ENCODE assay signal across 22 cellular contexts in genomic region chr9:109040571-109040970, GRCh38.
"Had no signal": no experiment of that assay in that cellular context is flagged by ENCODE, and none has a peak within 500 bp of the region (broad histone marks: within the 10 kb centered on the region; RNA-seq: fewer than 3 reads in every experiment).

No MANE protein-coding gene starts in this region.

- FAIRE-seq: colon, endothelial cell of umbilical vein, frontal cortex, islet of Langerhans, keratinocyte had no signal

- H3K4me3 ChIP-seq: coronary artery, dorsolateral prefrontal cortex, esophagus muscularis mucosa, gastroesophageal sphincter, heart left ventricle, left lung, lower lobe of right lung had no signal

- ATAC-seq: foreskin keratinocyte; gastroesophageal sphincter; heart left ventricle; left cardiac atrium; left lung; left ventricle myocardium superior; lower lobe of right lung; naive thymus-derived CD4-positive, alpha-beta T cell had no signal

- H3K27me3 ChIP-seq: dorsolateral prefrontal cortex, esophagus muscularis mucosa, foreskin keratinocyte, gastroesophageal sphincter, heart left ventricle, left lung had no signal

- H3K9me3 ChIP-seq: esophagus muscularis mucosa, gastroesophageal sphincter, left lung, lower lobe of right lung had no signal

- DNase-seq: dermis blood vessel endothelial cell; dorsolateral prefrontal cortex; effector CD4-positive, alpha-beta T cell; effector memory CD4-positive, alpha-beta T cell; foreskin keratinocyte; heart left ventricle; hippocampal formation; left cardiac atrium; left lung; left ventricle myocardium superior; lower lobe of right lung; mesenchymal stem cell; midbrain; naive thymus-derived CD4-positive, alpha-beta T cell had no signal

- H3K27ac ChIP-seq: coronary artery, dorsolateral prefrontal cortex, esophagus muscularis mucosa, foreskin keratinocyte, gastroesophageal sphincter, heart left ventricle, left lung, lower lobe of right lung had no signal
